In genomic region chr11:62680825-62681240, GRCh38 we compare ENCODE assay signal across 8 cellular contexts. TPM values are rescaled to one million over a fixed set of nuclear protein-coding genes. Genes with fewer than 3 reads are reported as not detected.
DNase-seq lines count a peak whose midpoint lies in the region; ATAC-seq and TF ChIP-seq lines count a peak whose summit lies in the region.

No MANE protein-coding gene starts in this region.

- peaks cover 29% of the 10 kb centered on the region for H3K79me2 ChIP-seq in PC-3 (ENCODE audit: low read length)

- no peaks in the 10 kb centered on the region for H3K9me2 ChIP-seq in PC-3 (replicated peaks; ENCODE audit: low read length)

- POLR2A ChIA-PET in PC-3 (lab: Charles Lee; ENCODE audit: unreplicated experiment), result interaction anchor here (0.6 to 1.1 kb wide), 2 partner anchors 10 to 24 kb away, joined by 3 to 19 read pairs; partner anchors contain the start of gene UQCC3

- H3F3A ChIP-seq in PC-3 (ENCODE audit: low read length, unreplicated experiment), result peaks cover 8% of the 10 kb centered on the region

- H3K4me3 ChIP-seq in PC-3 (ENCODE audit: low read length) (no peak overlapping the region), adrenal gland (no peak overlapping the region)

- TF ChIP-seq CTCF in GM12872 (IDR thresholded peaks at IDR 0.05; ENCODE audit: insufficient read depth, low read depth, low read length) (peak; percentile 74), PC-3 (conservative IDR thresholded peaks at IDR 0.05; ENCODE audit: low read depth, low read length) (peak; percentile 76), adrenal gland (IDR thresholded peaks at IDR 0.05) (peak; percentile 36 to 69 (median 61))

- peak overlapping the region; percentile 16; the same call in 1 of the 2 replicates for H3K4me2 ChIP-seq in PC-3 (ENCODE audit: low read length)

- peak; percentile 75 for DNase-seq in AG20443 (ENCODE audit: low spot score)
- DNase-seq in HUDEP-2 (lab: John Stamatoyannopoulos, UW; ENCODE audit: unreplicated experiment in 76 of 76), result peak in 61 of 76 experiments; percentile 9 to 78 (median 41)
- peak; percentile 85 for DNase-seq in PC-3
- peak; percentile 41 to 75 (median 66) for DNase-seq in adrenal gland
- DNase-seq in hepatic stellate cell (ENCODE audit: low spot score), result peak; percentile 86
- no peak for DNase-seq in stimulated activated naive CD8-positive, alpha-beta T cell treated with anti-CD3 and anti-CD28 coated beads, Interleukin-15, Interleukin-2, amounts not matched to agents 100 U/mL and 50 U/mL, for 24 hours
- DNase-seq in GM19238 (ENCODE audit: insufficient read length, low spot score), result no peak

- no peak overlapping the region for H3K27ac ChIP-seq in PC-3 (ENCODE audit: low read length)
- peak overlapping the region in 2 of 5 donors; percentile 34 to 65 for H3K27ac ChIP-seq in adrenal gland

- H3K4me1 ChIP-seq in PC-3 (ENCODE audit: insufficient read depth, low read length), result peaks cover 23% of the 10 kb centered on the region
- H3K4me1 ChIP-seq in adrenal gland (replicated peaks in 1 of 2), result peaks cover 12 to 21% of the 10 kb centered on the region in 2 donors

- BruUV-seq in PC-3 (replicated peaks; lab: Mats Ljungman, UMichigan), result no TSS peak

- CTCF ChIA-PET in PC-3 (lab: Charles Lee), result interaction anchor here (0.5 to 2.5 kb wide), 11 partner anchors 12 to 286 kb away, joined by 3 to 12 read pairs (median 5); partner anchors contain the start of genes C11orf98, CSKMT and ZBTB3

- ATAC-seq in PC-3, result peak; percentile 89
- peak; percentile 85 for ATAC-seq in stimulated activated naive CD8-positive, alpha-beta T cell treated with anti-CD3 and anti-CD28 coated beads, Interleukin-15, Interleukin-2, amounts not matched to agents 100 U/mL and 50 U/mL, for 24 hours

- H2AFZ ChIP-seq in PC-3 (ENCODE audit: low read length), result peak overlapping the region; percentile 83

- H3K36me3 ChIP-seq in PC-3 (ENCODE audit: low read depth, low read length) (no peaks in the 10 kb centered on the region; the same call in 1 of the 2 replicates), adrenal gland (replicated peaks in 1 of 2) (peaks cover 0 to 17% of the 10 kb centered on the region in 2 donors)

- no peaks in the 10 kb centered on the region for H3K9me3 ChIP-seq in PC-3 (ENCODE audit: low read length)
- H3K9me3 ChIP-seq in adrenal gland (replicated peaks in 1 of 3), result no peaks in the 10 kb centered on the region

- no peak overlapping the region for H3K9ac ChIP-seq in PC-3 (ENCODE audit: low read length)

- H4K20me1 ChIP-seq in PC-3 (ENCODE audit: low read length), result no peaks in the 10 kb centered on the region

- 43 to 54% (median 47%) methylated on average over 4 of the region's 4 CpGs for WGBS in adrenal gland, 4 donors

- TF ChIP-seq POLR2A in adrenal gland (IDR thresholded peaks at IDR 0.05), result no peak

- H3K27me3 ChIP-seq in PC-3 (ENCODE audit: low read length) (no peaks in the 10 kb centered on the region), adrenal gland (no peaks in the 10 kb centered on the region)

- intact Hi-C loops in PC-3 (cut with micrococcal nuclease) (loop anchor here (1.0 kb wide), 1 partner anchor 13 kb away; no protein-coding TSS in a partner anchor), adrenal gland (cut with DNase I) (no loop called here)

RNA-seq across cellular contexts. Expression of gene UBXN1, which starts 2.0 kb away (rescaled TPM):
- total RNA-seq in PC-3 (2014; rRNA removed), result 190 and 311 TPM in 2 replicates
- total RNA-seq in adrenal gland, result 100 to 1,000 TPM in 6 of 8 donors, 10 to 100 TPM in 2; 81.3 to 308 (median 153) TPM
- 100 to 1,000 TPM; 114 to 225 (median 177) TPM for polyA plus RNA-seq in adrenal gland

RNA-seq across cellular contexts. Expression of gene LRRN4CL, which starts 8.5 kb away (rescaled TPM):
- total RNA-seq in PC-3 (2014; rRNA removed) (0.51 and 0.86 TPM in 2 replicates), adrenal gland (10 to 100 TPM in 6 of 8 donors, 1 to 10 TPM in 2; 6.5 to 29.9 (median 14.7) TPM)
- 1 to 10 TPM; 5.7 to 9.3 (median 6.4) TPM for polyA plus RNA-seq in adrenal gland

RNA-seq across cellular contexts. Expression of gene LBHD1, which starts 8.8 kb away (rescaled TPM):
- total RNA-seq in PC-3 (2014; rRNA removed) (4.7 and 9.7 TPM in 2 replicates), adrenal gland (10 to 100 TPM in 2 of 8 donors, 1 to 10 TPM in 6; 1.1 to 22.0 (median 8.3) TPM)
- 10 to 100 TPM; 16.5 to 30.4 (median 17.5) TPM for polyA plus RNA-seq in adrenal gland

RNA-seq across cellular contexts. Expression of gene UQCC3, which starts 9.4 kb away (rescaled TPM):
- total RNA-seq in PC-3 (2014; rRNA removed) (83.6 and 95.6 TPM in 2 replicates), adrenal gland (10 to 100 TPM; 10.2 to 21.3 (median 14.3) TPM)
- polyA plus RNA-seq in adrenal gland, result 10 to 100 TPM in 2 of 3 donors, 1 to 10 TPM in 1; 2.2 to 25.7 (median 25.7) TPM

RNA-seq across cellular contexts. Expression of gene CSKMT, which starts 15.7 kb away (rescaled TPM):
- total RNA-seq in PC-3 (2014; rRNA removed) (12.9 and 16.3 TPM in 2 replicates), adrenal gland (10 to 100 TPM in 2 of 8 donors, 1 to 10 TPM in 5, not detected in 1; 2.8 to 15.0 (median 7.9) TPM)
- polyA plus RNA-seq in adrenal gland, result 10 to 100 TPM in 2 of 3 donors, 1 to 10 TPM in 1; 1.9 to 37.2 (median 20.6) TPM

Comparison
In these comparisons a context has a peak if more than half of its experiments do, and no peak if none do; other contexts are left out.
1. DNase-seq: peak in AG20443 (single experiment), HUDEP-2 (61 of 76), PC-3 (single experiment), adrenal gland (7 of 7) and hepatic stellate cell (single experiment); none in stimulated activated naive CD8-positive, alpha-beta T cell treated with anti-CD3 and anti-CD28 coated beads, Interleukin-15, Interleukin-2, amounts not matched to agents 100 U/mL and 50 U/mL, for 24 hours (single experiment) and GM19238 (single experiment).
2. Peak in every context shown above with its lines, with median percentiles within 50 percentile points of each other: CTCF ChIP-seq.